ENCODE assay signal across 13 cellular contexts in the genomic region with DNA sequence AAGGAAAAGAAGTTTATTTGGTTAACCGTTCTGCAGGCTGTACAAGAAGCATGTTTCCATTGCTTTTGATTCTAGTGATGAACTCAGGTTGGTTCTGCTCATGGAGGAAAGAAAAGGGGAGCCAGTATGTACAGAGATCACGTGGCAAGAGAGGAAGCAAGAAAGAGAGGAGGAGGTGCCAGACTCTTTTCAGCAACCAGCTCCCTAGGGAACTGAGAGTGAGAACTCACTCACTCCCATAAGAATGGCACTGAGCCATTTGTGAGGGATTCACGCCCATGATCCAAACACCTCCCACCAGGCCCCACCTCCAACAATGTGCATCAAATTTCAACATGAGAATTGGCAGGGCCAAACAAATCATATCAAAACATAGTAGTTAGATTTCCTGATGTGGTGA.
DNase-seq lines count a peak whose midpoint lies in the region; ATAC-seq and TF ChIP-seq lines count a peak whose summit lies in the region.
"Had no signal": no experiment of that assay in that cellular context is flagged by ENCODE, and none has a peak within 500 bp of the region (broad histone marks: within the 10 kb centered on the region; RNA-seq: fewer than 3 reads in every experiment).

No MANE protein-coding gene starts in this region.

- H3K4me1 ChIP-seq in adipocyte (ENCODE audit: control insufficient read depth, insufficient read depth, low read length) (peaks cover 19% of the 10 kb centered on the region), Karpas-422 (ENCODE audit: low read length) (peaks cover 8% of the 10 kb centered on the region)
- H3K4me1 ChIP-seq: pancreas, uterus had no signal

- H3K9me2 ChIP-seq in Karpas-422 (replicated peaks; ENCODE audit: insufficient read depth, low read length): no peaks in the 10 kb centered on the region

- H3K9me3 ChIP-seq in adipocyte (ENCODE audit: control insufficient read depth, low read length) (no peaks in the 10 kb centered on the region), Karpas-422 (ENCODE audit: low read length) (no peaks in the 10 kb centered on the region)
- H3K9me3 ChIP-seq: pancreas, uterus had no signal

- H2AFZ ChIP-seq in Karpas-422 (ENCODE audit: low read length): no peak overlapping the region

- no peak for TF ChIP-seq RAD21 in Ishikawa (IDR thresholded peaks at IDR 0.05; ENCODE audit: low read depth)

- H3K4me2 ChIP-seq in Karpas-422 (ENCODE audit: low read depth, low read length, poor library complexity, severe bottlenecking): no peak overlapping the region

- DNase-seq in adipocyte (ENCODE audit: low read depth) (peak; percentile 17), myocyte (ENCODE audit: low read depth) (peak; percentile 83), glomerular visceral epithelial cell (ENCODE audit: extremely low spot score) (no peak), Karpas-422 (no peak), 8988T (no peak)
- no peak for DNase-seq in activated CD4-positive, CD25-positive, alpha-beta regulatory T cell (lab: John Stamatoyannopoulos, UW)
- DNase-seq: activated naive CD8-positive, alpha-beta T cell treated with anti-CD3 and anti-CD28 coated beads, Interleukin-2, amount 10 ng/mL, durations not matched to agents 7 days and 5 days; H7; NCI-H1930; pancreas; uterus had no signal

- H3K27me3 ChIP-seq in adipocyte (replicated peaks; ENCODE audit: control insufficient read depth, insufficient read depth, low read length) (no peaks in the 10 kb centered on the region), Karpas-422 (ENCODE audit: low read length) (no peaks in the 10 kb centered on the region)
- H3K27me3 ChIP-seq: pancreas, uterus had no signal

- H3K9ac ChIP-seq in adipocyte (ENCODE audit: low read length) (no peak overlapping the region), Karpas-422 (ENCODE audit: low read length) (no peak overlapping the region)

- TF ChIP-seq EP300 in Ishikawa (IDR thresholded peaks at IDR 0.05; ENCODE audit: borderline replicate concordance): no peak

- no peaks in the 10 kb centered on the region for H3K36me3 ChIP-seq in adipocyte (ENCODE audit: control insufficient read depth, insufficient read depth, low read length, severe bottlenecking)
- no peaks in the 10 kb centered on the region for H3K36me3 ChIP-seq in Karpas-422 (ENCODE audit: insufficient read depth, low read length)
- H3K36me3 ChIP-seq: pancreas, uterus had no signal

- no peaks in the 10 kb centered on the region for H4K20me1 ChIP-seq in Karpas-422 (ENCODE audit: insufficient read depth, low read depth, low read length)

- no peak overlapping the region for H3K4me3 ChIP-seq in adipocyte (ENCODE audit: low read length)
- H3K4me3 ChIP-seq in Karpas-422 (ENCODE audit: low read length): no peak overlapping the region
- H3K4me3 ChIP-seq: pancreas, uterus had no signal

- H3K79me2 ChIP-seq in Karpas-422 (ENCODE audit: low read length): no peaks in the 10 kb centered on the region

- peak; percentile 44 for ATAC-seq in GM18870 (IDR thresholded peaks at IDR 0.05; ENCODE audit: unreplicated experiment)
- ATAC-seq: pancreas had no signal

- no peak overlapping the region for H3K27ac ChIP-seq in Karpas-422 (ENCODE audit: low read length)
- H3K27ac ChIP-seq: pancreas, uterus had no signal

TF ChIP-seq in Ishikawa, 13 proteins besides CTCF, POLR2A, EP300 and RAD21:
- TF ChIP-seq NFIC (IDR thresholded peaks at IDR 0.05): 0 out of 2 replicates have a peak, but pooled peaks have one; percentile 10
- no peak for TF ChIP-seq YY1 (IDR thresholded peaks at IDR 0.05; ENCODE audit: low read depth)
- TF ChIP-seq, protein P1, sequence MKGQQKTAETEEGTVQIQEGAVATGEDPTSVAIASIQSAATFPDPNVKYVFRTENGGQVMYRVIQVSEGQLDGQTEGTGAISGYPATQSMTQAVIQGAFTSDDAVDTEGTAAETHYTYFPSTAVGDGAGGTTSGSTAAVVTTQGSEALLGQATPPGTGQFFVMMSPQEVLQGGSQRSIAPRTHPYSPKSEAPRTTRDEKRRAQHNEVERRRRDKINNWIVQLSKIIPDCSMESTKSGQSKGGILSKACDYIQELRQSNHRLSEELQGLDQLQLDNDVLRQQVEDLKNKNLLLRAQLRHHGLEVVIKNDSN (IDR thresholded peaks at IDR 0.05): peak; percentile 75
- no peak for TF ChIP-seq TEAD4 (IDR thresholded peaks at IDR 0.05)
- no peak for TF ChIP-seq EGR1 (IDR thresholded peaks at IDR 0.05)

Comparison
In these comparisons a context has a peak if more than half of its experiments do, and no peak if none do; other contexts are left out.
1. DNase-seq: peak in adipocyte (single experiment) and myocyte (single experiment); none in glomerular visceral epithelial cell (single experiment), Karpas-422 (single experiment), 8988T (single experiment) and activated CD4-positive, CD25-positive, alpha-beta regulatory T cell (0 of 4).